Comparison of ENCODE assay signal across 1 cellular context in the genomic region with DNA sequence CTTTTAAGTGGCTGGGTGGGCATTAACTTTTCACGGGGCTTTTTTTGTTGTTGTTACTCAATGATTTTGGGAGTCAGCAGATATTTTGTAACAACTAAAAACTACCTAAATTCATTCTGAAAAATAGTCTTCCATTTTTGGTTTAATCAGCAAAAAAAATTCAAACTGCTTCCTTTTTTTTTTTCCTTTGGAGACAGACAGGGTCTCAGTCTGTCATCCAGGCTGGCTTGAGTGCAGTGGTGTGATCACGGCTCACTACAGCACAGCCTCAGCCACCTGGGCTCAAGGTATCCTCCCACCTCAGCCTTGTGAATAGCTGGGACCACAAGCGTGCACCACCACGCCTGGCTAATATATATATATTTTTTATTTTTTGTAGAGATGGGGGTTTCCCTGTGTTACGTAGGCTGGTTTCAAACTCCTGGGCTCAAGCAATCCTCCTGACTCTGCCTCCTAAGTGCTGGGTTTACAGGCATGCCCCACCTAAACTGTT.
TF ChIP-seq lines count a peak whose summit lies in the region.

No MANE protein-coding gene starts in this region.

TF ChIP-seq in GM23338, 12 proteins besides CTCF, POLR2A, EP300 and RAD21 (continued from another document):
- TF ChIP-seq, protein P1, sequence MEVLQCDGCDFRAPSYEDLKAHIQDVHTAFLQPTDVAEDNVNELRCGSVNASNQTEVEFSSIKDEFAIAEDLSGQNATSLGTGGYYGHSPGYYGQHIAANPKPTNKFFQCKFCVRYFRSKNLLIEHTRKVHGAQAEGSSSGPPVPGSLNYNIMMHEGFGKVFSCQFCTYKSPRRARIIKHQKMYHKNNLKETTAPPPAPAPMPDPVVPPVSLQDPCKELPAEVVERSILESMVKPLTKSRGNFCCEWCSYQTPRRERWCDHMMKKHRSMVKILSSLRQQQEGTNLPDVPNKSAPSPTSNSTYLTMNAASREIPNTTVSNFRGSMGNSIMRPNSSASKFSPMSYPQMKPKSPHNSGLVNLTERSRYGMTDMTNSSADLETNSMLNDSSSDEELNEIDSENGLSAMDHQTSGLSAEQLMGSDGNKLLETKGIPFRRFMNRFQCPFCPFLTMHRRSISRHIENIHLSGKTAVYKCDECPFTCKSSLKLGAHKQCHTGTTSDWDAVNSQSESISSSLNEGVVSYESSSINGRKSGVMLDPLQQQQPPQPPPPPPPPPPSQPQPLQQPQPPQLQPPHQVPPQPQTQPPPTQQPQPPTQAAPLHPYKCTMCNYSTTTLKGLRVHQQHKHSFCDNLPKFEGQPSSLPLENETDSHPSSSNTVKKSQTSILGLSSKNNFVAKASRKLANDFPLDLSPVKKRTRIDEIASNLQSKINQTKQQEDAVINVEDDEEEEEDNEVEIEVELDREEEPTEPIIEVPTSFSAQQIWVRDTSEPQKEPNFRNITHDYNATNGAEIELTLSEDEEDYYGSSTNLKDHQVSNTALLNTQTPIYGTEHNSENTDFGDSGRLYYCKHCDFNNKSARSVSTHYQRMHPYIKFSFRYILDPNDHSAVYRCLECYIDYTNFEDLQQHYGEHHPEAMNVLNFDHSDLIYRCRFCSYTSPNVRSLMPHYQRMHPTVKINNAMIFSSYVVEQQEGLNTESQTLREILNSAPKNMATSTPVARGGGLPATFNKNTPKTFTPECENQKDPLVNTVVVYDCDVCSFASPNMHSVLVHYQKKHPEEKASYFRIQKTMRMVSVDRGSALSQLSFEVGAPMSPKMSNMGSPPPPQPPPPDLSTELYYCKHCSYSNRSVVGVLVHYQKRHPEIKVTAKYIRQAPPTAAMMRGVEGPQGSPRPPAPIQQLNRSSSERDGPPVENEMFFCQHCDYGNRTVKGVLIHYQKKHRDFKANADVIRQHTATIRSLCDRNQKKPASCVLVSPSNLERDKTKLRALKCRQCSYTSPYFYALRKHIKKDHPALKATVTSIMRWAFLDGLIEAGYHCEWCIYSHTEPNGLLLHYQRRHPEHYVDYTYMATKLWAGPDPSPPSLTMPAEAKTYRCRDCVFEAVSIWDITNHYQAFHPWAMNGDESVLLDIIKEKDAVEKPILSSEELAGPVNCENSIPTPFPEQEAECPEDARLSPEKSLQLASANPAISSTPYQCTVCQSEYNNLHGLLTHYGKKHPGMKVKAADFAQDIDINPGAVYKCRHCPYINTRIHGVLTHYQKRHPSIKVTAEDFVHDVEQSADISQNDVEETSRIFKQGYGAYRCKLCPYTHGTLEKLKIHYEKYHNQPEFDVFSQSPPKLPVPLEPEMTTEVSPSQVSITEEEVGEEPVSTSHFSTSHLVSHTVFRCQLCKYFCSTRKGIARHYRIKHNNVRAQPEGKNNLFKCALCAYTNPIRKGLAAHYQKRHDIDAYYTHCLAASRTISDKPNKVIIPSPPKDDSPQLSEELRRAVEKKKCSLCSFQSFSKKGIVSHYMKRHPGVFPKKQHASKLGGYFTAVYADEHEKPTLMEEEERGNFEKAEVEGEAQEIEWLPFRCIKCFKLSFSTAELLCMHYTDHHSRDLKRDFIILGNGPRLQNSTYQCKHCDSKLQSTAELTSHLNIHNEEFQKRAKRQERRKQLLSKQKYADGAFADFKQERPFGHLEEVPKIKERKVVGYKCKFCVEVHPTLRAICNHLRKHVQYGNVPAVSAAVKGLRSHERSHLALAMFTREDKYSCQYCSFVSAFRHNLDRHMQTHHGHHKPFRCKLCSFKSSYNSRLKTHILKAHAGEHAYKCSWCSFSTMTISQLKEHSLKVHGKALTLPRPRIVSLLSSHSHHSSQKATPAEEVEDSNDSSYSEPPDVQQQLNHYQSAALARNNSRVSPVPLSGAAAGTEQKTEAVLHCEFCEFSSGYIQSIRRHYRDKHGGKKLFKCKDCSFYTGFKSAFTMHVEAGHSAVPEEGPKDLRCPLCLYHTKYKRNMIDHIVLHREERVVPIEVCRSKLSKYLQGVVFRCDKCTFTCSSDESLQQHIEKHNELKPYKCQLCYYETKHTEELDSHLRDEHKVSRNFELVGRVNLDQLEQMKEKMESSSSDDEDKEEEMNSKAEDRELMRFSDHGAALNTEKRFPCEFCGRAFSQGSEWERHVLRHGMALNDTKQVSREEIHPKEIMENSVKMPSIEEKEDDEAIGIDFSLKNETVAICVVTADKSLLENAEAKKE (CRISPR knock-in tag; IDR thresholded peaks at IDR 0.05): no peak
- TF ChIP-seq NANOG (IDR thresholded peaks at IDR 0.05; ENCODE audit: borderline replicate concordance) (no peak), STAT1 (IDR thresholded peaks at IDR 0.05; ENCODE audit: unreplicated experiment) (no peak), EZH2 (IDR thresholded peaks at IDR 0.05; ENCODE audit: low read depth, unreplicated experiment) (no peak)
